Comparison of ENCODE assay signal across 14 cellular contexts in genomic region chr1:232884262-232884661, GRCh38.
"Had no signal": no experiment of that assay in that cellular context is flagged by ENCODE, and none has a peak within 500 bp of the region (broad histone marks: within the 10 kb centered on the region; RNA-seq: fewer than 3 reads in every experiment).

No MANE protein-coding gene starts in this region.

- H3K36me3 ChIP-seq: ascending aorta, right lobe of liver, stomach, upper lobe of left lung had no signal

- H3K4me3 ChIP-seq: ascending aorta, psoas muscle, right lobe of liver, stomach, testis, upper lobe of left lung had no signal

- DNase-seq: activated naive CD4-positive, alpha-beta T cell treated with Interleukin-2 at 50 U/mL for 16 hours; activated T-cell treated with anti-CD3 and anti-CD28 coated beads for 4 hours; hippocampal formation; psoas muscle; right lobe of liver; stimulated activated CD4-positive, alpha-beta T cell treated with anti-CD3 and anti-CD28 coated beads, Interleukin-1b, Interleukin-23, amount 100 ng/mL, for 48 hours; stomach; T-cell; T-helper 9 cell; testis; upper lobe of left lung had no signal

- H3K27me3 ChIP-seq: ascending aorta, right lobe of liver, stomach, testis, upper lobe of left lung had no signal

- H3K27ac ChIP-seq: ascending aorta, psoas muscle, right lobe of liver, stomach, testis, upper lobe of left lung had no signal

- ATAC-seq: activated CD4-positive, CD25-positive, alpha-beta regulatory T cell treated with anti-CD3 and anti-CD28 coated beads, Interleukin-2, amount 50 U/mL, for 24 hours; activated T-helper 17 cell treated with anti-CD3 and anti-CD28 coated beads, Interleukin-2, amount 50 U/mL, for 72 hours; psoas muscle; right lobe of liver; T-cell had no signal
